Comparison of ENCODE assay signal across 15 cellular contexts in genomic region chr5:95879661-95880060, GRCh38. TPM values are rescaled to one million over a fixed set of nuclear protein-coding genes. Genes with fewer than 3 reads are reported as not detected.
DNase-seq lines count a peak whose midpoint lies in the region; ATAC-seq, FAIRE-seq and TF ChIP-seq lines count a peak whose summit lies in the region.
"Had no signal": no experiment of that assay in that cellular context is flagged by ENCODE, and none has a peak within 500 bp of the region (broad histone marks: within the 10 kb centered on the region; RNA-seq: fewer than 3 reads in every experiment).

No MANE protein-coding gene starts in this region.

- no peaks in the 10 kb centered on the region for H3K79me2 ChIP-seq in astrocyte (ENCODE audit: insufficient read depth, low read length)

- no peak overlapping the region for H3K9ac ChIP-seq in astrocyte (ENCODE audit: low read length)
- no peak overlapping the region for H3K9ac ChIP-seq in liver (ENCODE audit: low read depth in 1 of 2, low read length in 2 of 2)

- FAIRE-seq in astrocyte (lab: Jason Lieb, UNC) = no peak

- H3K4me2 ChIP-seq in astrocyte (ENCODE audit: low read length) = no peak overlapping the region

- TF ChIP-seq POLR2A in lower leg skin (IDR thresholded peaks at IDR 0.05) = no peak

- H3K36me3 Mint-ChIP-seq in Caco-2 (ENCODE audit: insufficient read depth, unreplicated experiment) (peaks cover 16% of the 10 kb centered on the region), astrocyte (ENCODE audit: low read depth, unreplicated experiment) (peaks cover 5% of the 10 kb centered on the region), WTC11 (no peaks in the 10 kb centered on the region)
- H3K36me3 Mint-ChIP-seq: CD14-positive monocyte had no signal

- H3K36me3 ChIP-seq in Caco-2 (ENCODE audit: control insufficient read depth, insufficient read depth, low read length) (no peaks in the 10 kb centered on the region), astrocyte (ENCODE audit: insufficient read depth, low read length) (no peaks in the 10 kb centered on the region), liver (ENCODE audit: control insufficient read depth in 4 of 4, insufficient read depth in 3 of 4, low read depth in 1 of 4, low read length in 3 of 4) (no peaks in the 10 kb centered on the region), BE2C (no peaks in the 10 kb centered on the region)

- H3K27me3 ChIP-seq in Caco-2 (replicated peaks; ENCODE audit: control insufficient read depth, insufficient read depth, low read length) (no peaks in the 10 kb centered on the region), astrocyte (ENCODE audit: insufficient read depth, low read length) (no peaks in the 10 kb centered on the region), liver (ENCODE audit: control insufficient read depth in 4 of 4, insufficient read depth in 4 of 4, low read length in 3 of 4) (no peaks in the 10 kb centered on the region), BE2C (no peaks in the 10 kb centered on the region)

- H3K4me1 ChIP-seq in Caco-2 (peaks cover 53% of the 10 kb centered on the region), astrocyte (ENCODE audit: insufficient read depth, low read length) (no peaks in the 10 kb centered on the region), liver (ENCODE audit: control insufficient read depth in 4 of 4, insufficient read depth in 4 of 4, low read length in 3 of 4) (peaks cover 15 to 48% (median 24%) of the 10 kb centered on the region in 4 donors), BE2C (no peaks in the 10 kb centered on the region)

- TF ChIP-seq RAD21 in liver (IDR thresholded peaks at IDR 0.05) = no peak

- H3K4me3 ChIP-seq in Caco-2 (ENCODE audit: low read depth, low read length) = no peak overlapping the region
- no peak overlapping the region for H3K4me3 ChIP-seq in astrocyte (ENCODE audit: insufficient read depth, low read depth, low read length)
- no peak overlapping the region for H3K4me3 ChIP-seq in liver (ENCODE audit: low read depth in 1 of 3, low read length in 3 of 3)
- H3K4me3 ChIP-seq in BE2C (ENCODE audit: low read depth, low read length) = no peak overlapping the region
- H3K4me3 ChIP-seq in lower leg skin (ENCODE audit: low read depth, poor library complexity, severe bottlenecking) = no peak overlapping the region

- no peak overlapping the region for H3K4me3 Mint-ChIP-seq in Caco-2 (ENCODE audit: unreplicated experiment)
- H3K4me3 Mint-ChIP-seq in astrocyte (ENCODE audit: unreplicated experiment) = no peak overlapping the region
- no peak overlapping the region for H3K4me3 Mint-ChIP-seq in WTC11
- H3K4me3 Mint-ChIP-seq: CD14-positive monocyte had no signal

- no peak for TF ChIP-seq CTCF in 22Rv1 (IDR thresholded peaks at IDR 0.05)
- no peak for TF ChIP-seq CTCF in Caco-2 (IDR thresholded peaks at IDR 0.05; ENCODE audit: insufficient read depth in 1 of 2, low read depth in 1 of 2, low read length in 1 of 2, severe bottlenecking in 1 of 2, unreplicated experiment in 1 of 2)
- TF ChIP-seq CTCF in astrocyte (IDR thresholded peaks at IDR 0.05; ENCODE audit: insufficient read depth, low read depth, low read length) = no peak
- no peak for TF ChIP-seq CTCF in liver (IDR thresholded peaks at IDR 0.05; ENCODE audit: low read depth, low read length, missing input control)
- no peak for TF ChIP-seq CTCF in BE2C (IDR thresholded peaks at IDR 0.05; ENCODE audit: low read depth, low read length)
- no peak for TF ChIP-seq CTCF in lower leg skin (IDR thresholded peaks at IDR 0.05)
- TF ChIP-seq CTCF in WTC11 (IDR thresholded peaks at IDR 0.05) = no peak

- H4K20me1 ChIP-seq in astrocyte (ENCODE audit: insufficient read depth, low read length) = no peaks in the 10 kb centered on the region

- no TSS peak for BruUV-seq in Caco-2 (replicated peaks; lab: Mats Ljungman, UMichigan)

- H3K27me3 Mint-ChIP-seq in Caco-2 (ENCODE audit: insufficient read depth, unreplicated experiment) = no peaks in the 10 kb centered on the region
- no peaks in the 10 kb centered on the region for H3K27me3 Mint-ChIP-seq in astrocyte (ENCODE audit: low read depth, unreplicated experiment)
- no peaks in the 10 kb centered on the region for H3K27me3 Mint-ChIP-seq in WTC11 (ENCODE audit: low read depth)

- POLR2A ChIA-PET in Caco-2 (lab: Charles Lee) (interaction anchor here (1.8 kb wide), 1 partner anchor 15 kb away, joined by 10 read pairs; no protein-coding TSS in a partner anchor), WTC11 (lab: Charles Lee) (no interaction called here)

- H3K27ac ChIP-seq in 22Rv1 (peak overlapping the region; percentile 69), astrocyte (ENCODE audit: low read depth, low read length) (no peak overlapping the region), liver (ENCODE audit: low read depth in 1 of 2, low read length in 2 of 2) (peak overlapping the region; percentile 60 to 73)

- DNase-seq in Caco-2 (no peak), astrocyte (ENCODE audit: low read depth) (no peak), BE2C (no peak), lower leg skin (ENCODE audit: low spot score in 2 of 2) (no peak), WTC11 (ENCODE audit: low spot score) (no peak)
- DNase-seq in activated effector memory CD4-positive, alpha-beta T cell treated with Interleukin-2 at 50 U/mL for 16 hours = no peak
- DNase-seq: DMS79 treated with DMSO at 0.1 percent for 48 hours, NCI-H1105, NCI-H2081 treated with DMSO at 0.1 percent for 48 hours, NCI-H510A, NCI-H748 treated with DMSO at 0.1 percent for 48 hours, OCI-M1 had no signal

- 82% methylated on average over 5 of the region's 5 CpGs for WGBS in liver
- WGBS in lower leg skin, 2 donors = 72 to 75% methylated on average over 5 of the region's 5 CpGs

- intact Hi-C loops in Caco-2 (cut with micrococcal nuclease; ENCODE audit: unreplicated experiment) (loop anchor here (5.0 to 10.0 kb wide), 2 partner anchors 83 to 235 kb away; partner anchors contain the start of gene ELL2), lower leg skin (cut with DNase I; ENCODE audit: low total_unique reads) (no loop called here)

- H3K9me3 ChIP-seq in Caco-2 (no peaks in the 10 kb centered on the region), astrocyte (ENCODE audit: insufficient read depth, low read depth, low read length) (no peaks in the 10 kb centered on the region), liver (ENCODE audit: control insufficient read depth in 4 of 4, low read length in 3 of 4) (no peaks in the 10 kb centered on the region), BE2C (no peaks in the 10 kb centered on the region)

- CTCF ChIA-PET in Caco-2 (lab: Charles Lee) (interaction anchor here (1.2 to 2.3 kb wide), 4 partner anchors 13 to 458 kb away, joined by 3 to 9 read pairs (median 6); no protein-coding TSS in a partner anchor), WTC11 (lab: Charles Lee) (no interaction called here)

- H3K9me3 Mint-ChIP-seq in Caco-2 (ENCODE audit: unreplicated experiment) = no peaks in the 10 kb centered on the region
- H3K9me3 Mint-ChIP-seq in astrocyte (ENCODE audit: unreplicated experiment) = no peaks in the 10 kb centered on the region
- H3K9me3 Mint-ChIP-seq in WTC11 = no peaks in the 10 kb centered on the region
- H3K9me3 Mint-ChIP-seq: CD14-positive monocyte had no signal

- H3K27ac Mint-ChIP-seq in Caco-2 (ENCODE audit: unreplicated experiment) (peak overlapping the region; percentile 80), astrocyte (ENCODE audit: unreplicated experiment) (peak overlapping the region; percentile 55), WTC11 (no peak overlapping the region)
- H3K27ac Mint-ChIP-seq: CD14-positive monocyte had no signal

- H2AFZ ChIP-seq in astrocyte (ENCODE audit: low read depth, low read length) = no peak overlapping the region

- no peak for ATAC-seq in WTC11

- H3K4me1 Mint-ChIP-seq in Caco-2 (ENCODE audit: low read depth, unreplicated experiment) (peaks cover 45% of the 10 kb centered on the region), astrocyte (ENCODE audit: low read depth, unreplicated experiment) (peaks cover 8% of the 10 kb centered on the region), WTC11 (peaks cover 14% of the 10 kb centered on the region)

TF ChIP-seq in liver, 16 proteins besides CTCF, POLR2A, EP300 and RAD21:
- TF ChIP-seq SP1 (IDR thresholded peaks at IDR 0.05) (no peak), FOXA1 (IDR thresholded peaks at IDR 0.05) (no peak), HNF4G (IDR thresholded peaks at IDR 0.05) (no peak), TAF1 (conservative IDR thresholded peaks at IDR 0.05) (no peak), HNF4A (conservative IDR thresholded peaks at IDR 0.05) (no peak), NR2F2 (IDR thresholded peaks at IDR 0.05) (no peak), EGR1 (IDR thresholded peaks at IDR 0.05; ENCODE audit: low read depth in 2 of 2) (no peak)

TF ChIP-seq in WTC11, 78 proteins besides CTCF, POLR2A, EP300 and RAD21 (continues in another document):
- TF ChIP-seq ZNF396 (CRISPR knock-in tag; IDR thresholded peaks at IDR 0.05; ENCODE audit: borderline replicate concordance) (no peak), PRDM15 (CRISPR knock-in tag; IDR thresholded peaks at IDR 0.05) (no peak)

RNA-seq across cellular contexts. Expression of gene GLRX, which starts 57.1 kb away (rescaled TPM):
- total RNA-seq in Caco-2 (2022) (17.9 and 26.4 TPM in 2 replicates), astrocyte (38.4 and 40.5 TPM in 2 replicates), liver (10 to 100 TPM; 48.2 to 61.8 TPM), lower leg skin (100 to 1,000 TPM in 2 of 4 donors, 10 to 100 TPM in 2; 67.9 to 136 (median 105) TPM), WTC11 (2021) (15.9 to 21.0 TPM (median 19.2 TPM) in 3 replicates)
- 100 to 1,000 TPM; 152 to 187 TPM for polyA plus RNA-seq in liver
- polyA plus RNA-seq in BE2C (2012; ENCODE audit: insufficient read depth, insufficient read length, low read depth) = 41.7 TPM
